19 cellular contexts compared by ENCODE assay signal in genomic region chr16:2959206-2959605, GRCh38. TPM values are rescaled to one million over a fixed set of nuclear protein-coding genes. Genes with fewer than 3 reads are reported as not detected.
"Had no signal": no experiment of that assay in that cellular context is flagged by ENCODE, and none has a peak within 500 bp of the region (broad histone marks: within the 10 kb centered on the region; RNA-seq: fewer than 3 reads in every experiment).

No MANE protein-coding gene starts in this region.

- H3K27ac ChIP-seq: ascending aorta, epithelial cell of prostate, lower lobe of right lung, neural progenitor cell, pancreas, testis, upper lobe of right lung had no signal

- FAIRE-seq: frontal cortex, pancreas had no signal

- DNase-seq: activated CD4-positive, alpha-beta T cell treated with anti-CD3 and anti-CD28 coated beads, Interleukin-2, amount 10 ng/mL, durations not matched to agents 7 days and 5 days; activated naive CD4-positive, alpha-beta T cell treated with Interleukin-2 at 50 U/mL for 16 hours; head of caudate nucleus; left cardiac atrium; lower lobe of right lung; midbrain; stimulated activated naive CD8-positive, alpha-beta T cell treated with anti-CD3 and anti-CD28 coated beads, Interleukin-15, amount 100 ng/mL, for 72 hours; testis; upper lobe of right lung had no signal

- H3K27me3 ChIP-seq: testis had no signal

- ATAC-seq: activated T-helper 17 cell treated with anti-CD3 and anti-CD28 coated beads, Interleukin-2, amount 50 U/mL, for 72 hours; left cardiac atrium; lower lobe of right lung; sciatic nerve; stimulated activated naive CD8-positive, alpha-beta T cell treated with anti-CD3 and anti-CD28 coated beads, Interleukin-15, amount 100 ng/mL, for 72 hours; upper lobe of right lung had no signal

- H3K4me3 ChIP-seq: ascending aorta, lower lobe of right lung, neural progenitor cell, pancreas, testis, upper lobe of right lung had no signal

- H3K36me3 ChIP-seq: ascending aorta, lower lobe of right lung, neural progenitor cell, pancreas, upper lobe of right lung had no signal

- H3K4me2 ChIP-seq: neural progenitor cell had no signal

- H3K9me3 ChIP-seq: ascending aorta, lower lobe of right lung, pancreas, testis, upper lobe of right lung had no signal

- H2AFZ ChIP-seq: neural progenitor cell had no signal

- H3K9ac ChIP-seq: neural progenitor cell had no signal

RNA-seq across cellular contexts. Expression of gene KREMEN2, which starts 4.9 kb away (rescaled TPM):
- total RNA-seq: activated T-helper 17 cell treated with anti-CD3 and anti-CD28 coated beads, Interleukin-2, amount 50 U/mL, for 72 hours; ascending aorta; chondrocyte; dermis microvascular lymphatic vessel endothelial cell; frontal cortex; left cardiac atrium; lower lobe of right lung; sciatic nerve; upper lobe of right lung had no signal

RNA-seq across cellular contexts. Expression of gene PKMYT1, which starts 21.0 kb away (rescaled TPM):
- total RNA-seq: ascending aorta had no signal

RNA-seq across cellular contexts. Expression of gene CLDN9, which starts 53.5 kb away (rescaled TPM):
- total RNA-seq: activated CD4-positive, alpha-beta T cell treated with anti-CD3 and anti-CD28 coated beads, Interleukin-2, amount 10 ng/mL, durations not matched to agents 7 days and 5 days; activated CD8-positive, alpha-beta memory T cell treated with anti-CD3 and anti-CD28 coated beads for 36 hours; ascending aorta; chondrocyte; dermis microvascular lymphatic vessel endothelial cell; frontal cortex had no signal
